Comparison of ENCODE assay signal across 1 cellular context in genomic region chr4:73456177-73457022, GRCh38.
TF ChIP-seq lines count a peak whose summit lies in the region.

No MANE protein-coding gene starts in this region.

TF ChIP-seq in HepG2, 621 proteins besides CTCF, POLR2A, EP300 and RAD21 (continues in another document):
- peak; percentile 97 for TF ChIP-seq RBM22 (optimal IDR thresholded peaks at IDR 0.05; ENCODE audit: low read length)
- TF ChIP-seq CSRNP2 (CRISPR knock-in tag; conservative IDR thresholded peaks at IDR 0.05; ENCODE audit: low read depth) = peak; percentile 24; the same call in 1 of the 2 replicates
- no peak for TF ChIP-seq ATRX (CRISPR knock-in tag; IDR thresholded peaks at IDR 0.05; ENCODE audit: borderline replicate concordance)
- TF ChIP-seq ZNF607 (CRISPR knock-in tag; IDR thresholded peaks at IDR 0.05; ENCODE audit: borderline replicate concordance) = 0 out of 2 replicates have a peak, but pooled peaks have one; percentile 23
- peak; percentile 92 for TF ChIP-seq PAF1 (CRISPR knock-in tag; IDR thresholded peaks at IDR 0.05)
- 0 out of 2 replicates have a peak, but pooled peaks have one; percentile 12 for TF ChIP-seq ZSCAN30 (CRISPR knock-in tag; IDR thresholded peaks at IDR 0.05)
- peak; percentile 47; the same call in 1 of the 2 replicates for TF ChIP-seq SIN3A (IDR thresholded peaks at IDR 0.05; ENCODE audit: borderline replicate concordance, low read depth, low read length)
- peak; percentile 34; the same call in 1 of the 2 replicates for TF ChIP-seq SMYD3 (CRISPR knock-in tag; IDR thresholded peaks at IDR 0.05)
- no peak for TF ChIP-seq ADNP (CRISPR knock-in tag; IDR thresholded peaks at IDR 0.05)
- no peak for TF ChIP-seq ZNF75D (CRISPR knock-in tag; IDR thresholded peaks at IDR 0.05; ENCODE audit: borderline replicate concordance)
- TF ChIP-seq CSRNP1 (CRISPR knock-in tag; IDR thresholded peaks at IDR 0.05) = peak; percentile 34; the same call in 1 of the 2 replicates
- 0 out of 2 replicates have a peak, but pooled peaks have one; percentile 12 for TF ChIP-seq NCOA5 (CRISPR knock-in tag; IDR thresholded peaks at IDR 0.05)
- no peak for TF ChIP-seq ZKSCAN8 (CRISPR knock-in tag; IDR thresholded peaks at IDR 0.05; ENCODE audit: borderline replicate concordance)
- TF ChIP-seq ATF1 (CRISPR knock-in tag; IDR thresholded peaks at IDR 0.05) = 0 out of 2 replicates have a peak, but pooled peaks have one; percentile 28
- no peak for TF ChIP-seq ZNF350 (CRISPR knock-in tag; IDR thresholded peaks at IDR 0.05; ENCODE audit: borderline replicate concordance, low read depth)
- TF ChIP-seq KMT2A (CRISPR knock-in tag; IDR thresholded peaks at IDR 0.05) = 0 out of 2 replicates have a peak, but pooled peaks have one; percentile 14
- TF ChIP-seq IKZF5 (CRISPR knock-in tag; IDR thresholded peaks at IDR 0.05) = 0 out of 2 replicates have a peak, but pooled peaks have one; percentile 32
- 0 out of 2 replicates have a peak, but pooled peaks have one; percentile 50 for TF ChIP-seq BRF2 (CRISPR knock-in tag; IDR thresholded peaks at IDR 0.05)
- TF ChIP-seq KDM2A (CRISPR knock-in tag; IDR thresholded peaks at IDR 0.05; ENCODE audit: borderline replicate concordance, low read depth) = no peak
- peak; percentile 34; the same call in 1 of the 2 replicates for TF ChIP-seq ZFP82 (CRISPR knock-in tag; IDR thresholded peaks at IDR 0.05; ENCODE audit: borderline replicate concordance)
- TF ChIP-seq TRIM24 (CRISPR knock-in tag; IDR thresholded peaks at IDR 0.05) = no peak
- TF ChIP-seq MEF2D (CRISPR knock-in tag; IDR thresholded peaks at IDR 0.05) = peak; percentile 53; the same call in 1 of the 2 replicates
- TF ChIP-seq RBFOX2 (IDR thresholded peaks at IDR 0.05; ENCODE audit: low read depth, low read length) = peak; percentile 58
- peak; percentile 57; the same call in 1 of the 2 replicates for TF ChIP-seq ZNF841 (CRISPR knock-in tag; IDR thresholded peaks at IDR 0.05; ENCODE audit: borderline replicate concordance)
- TF ChIP-seq MBD4 (IDR thresholded peaks at IDR 0.05; ENCODE audit: borderline replicate concordance, low read length) = peak; percentile 95
- TF ChIP-seq IRX3 (CRISPR knock-in tag; IDR thresholded peaks at IDR 0.05; ENCODE audit: borderline replicate concordance, low read depth) = peak; percentile 75; the same call in 1 of the 2 replicates
- TF ChIP-seq ZNF776 (CRISPR knock-in tag; IDR thresholded peaks at IDR 0.05) = no peak
- TF ChIP-seq CREM (IDR thresholded peaks at IDR 0.05) = no peak
- no peak for TF ChIP-seq CREM (CRISPR knock-in tag; IDR thresholded peaks at IDR 0.05)
- TF ChIP-seq NFIB (CRISPR knock-in tag; IDR thresholded peaks at IDR 0.05; ENCODE audit: borderline replicate concordance) = no peak
- no peak for TF ChIP-seq ETV6 (CRISPR knock-in tag; conservative IDR thresholded peaks at IDR 0.05)
- peak; percentile 79; the same call in 1 of the 2 replicates for TF ChIP-seq ZFP36L1 (CRISPR knock-in tag; IDR thresholded peaks at IDR 0.05)
- TF ChIP-seq CERS6 (CRISPR knock-in tag; IDR thresholded peaks at IDR 0.05) = no peak
- TF ChIP-seq ZC3H4 (CRISPR knock-in tag; IDR thresholded peaks at IDR 0.05; ENCODE audit: borderline replicate concordance) = no peak
- TF ChIP-seq NAIF1 (CRISPR knock-in tag; IDR thresholded peaks at IDR 0.05; ENCODE audit: borderline replicate concordance) = no peak
- TF ChIP-seq SP5 (CRISPR knock-in tag; IDR thresholded peaks at IDR 0.05; ENCODE audit: borderline replicate concordance, low read depth) = no peak
- TF ChIP-seq NFIC (IDR thresholded peaks at IDR 0.05; ENCODE audit: low read length) = peak; percentile 50; the same call in 1 of the 2 replicates
- TF ChIP-seq FOXO4 (CRISPR knock-in tag; conservative IDR thresholded peaks at IDR 0.05) = 0 out of 2 replicates have a peak, but pooled peaks have one; percentile 73
- TF ChIP-seq RXRB (CRISPR knock-in tag; IDR thresholded peaks at IDR 0.05; ENCODE audit: borderline replicate concordance) = no peak
- no peak for TF ChIP-seq ZNF343 (CRISPR knock-in tag; IDR thresholded peaks at IDR 0.05)
- TF ChIP-seq NPAS2 (CRISPR knock-in tag; IDR thresholded peaks at IDR 0.05; ENCODE audit: borderline replicate concordance) = no peak
- peak; percentile 81; the same call in 1 of the 2 replicates for TF ChIP-seq ZNF816 (CRISPR knock-in tag; IDR thresholded peaks at IDR 0.05; ENCODE audit: borderline replicate concordance)
- TF ChIP-seq POLR2G (IDR thresholded peaks at IDR 0.05; ENCODE audit: low read depth, low read length) = peak; percentile 37
- TF ChIP-seq ZNF878 (CRISPR knock-in tag; IDR thresholded peaks at IDR 0.05) = 0 out of 2 replicates have a peak, but pooled peaks have one; percentile 44
- 0 out of 2 replicates have a peak, but pooled peaks have one; percentile 10 for TF ChIP-seq ZNF614 (CRISPR knock-in tag; IDR thresholded peaks at IDR 0.05; ENCODE audit: borderline replicate concordance)
- no peak for TF ChIP-seq CHCHD3 (CRISPR knock-in tag; IDR thresholded peaks at IDR 0.05)
- TF ChIP-seq JUNB (CRISPR knock-in tag; IDR thresholded peaks at IDR 0.05; ENCODE audit: borderline replicate concordance) = peak; percentile 38; the same call in 1 of the 2 replicates
- 0 out of 2 replicates have a peak, but pooled peaks have one; percentile 18 for TF ChIP-seq ZNF558 (CRISPR knock-in tag; IDR thresholded peaks at IDR 0.05; ENCODE audit: borderline replicate concordance)
- TF ChIP-seq NFAT5 (CRISPR knock-in tag; IDR thresholded peaks at IDR 0.05) = no peak
- TF ChIP-seq ZC3H13 (CRISPR knock-in tag; IDR thresholded peaks at IDR 0.05) = 0 out of 2 replicates have a peak, but pooled peaks have one; percentile 31
- no peak for TF ChIP-seq NR2C2 (CRISPR knock-in tag; IDR thresholded peaks at IDR 0.05; ENCODE audit: borderline replicate concordance)
- TF ChIP-seq ZNF12 (CRISPR knock-in tag; IDR thresholded peaks at IDR 0.05) = no peak
- TF ChIP-seq NR2F2 (IDR thresholded peaks at IDR 0.05; ENCODE audit: borderline replicate concordance, low read depth) = peak; percentile 29; the same call in 1 of the 2 replicates
- peak; percentile 89 for TF ChIP-seq ZNF770 (CRISPR knock-in tag; IDR thresholded peaks at IDR 0.05)
- 0 out of 2 replicates have a peak, but pooled peaks have one; percentile 6 for TF ChIP-seq NCOA2 (CRISPR knock-in tag; IDR thresholded peaks at IDR 0.05)
- no peak for TF ChIP-seq THAP11 (CRISPR knock-in tag; IDR thresholded peaks at IDR 0.05)
